10 cellular contexts compared by ENCODE assay signal in the genomic region with DNA sequence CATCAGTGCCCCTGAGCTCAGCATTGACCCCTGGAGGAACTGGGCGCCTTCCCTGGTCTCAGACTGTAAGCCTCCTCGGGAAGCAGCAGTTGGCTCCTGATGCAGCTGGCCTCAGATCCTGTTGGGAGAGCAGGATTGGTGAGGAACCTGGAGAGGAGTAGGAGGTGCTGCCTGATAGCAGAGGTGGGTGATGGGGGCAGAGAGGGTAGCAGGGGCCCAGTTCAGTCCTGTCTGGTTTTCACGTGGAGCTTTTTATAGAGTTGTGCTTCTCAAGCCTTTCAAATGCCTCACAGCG. TPM values are rescaled to one million over a fixed set of nuclear protein-coding genes. Genes with fewer than 3 reads are reported as not detected.
DNase-seq lines count a peak whose midpoint lies in the region; ATAC-seq and TF ChIP-seq lines count a peak whose summit lies in the region.
"Had no signal": no experiment of that assay in that cellular context is flagged by ENCODE, and none has a peak within 500 bp of the region (broad histone marks: within the 10 kb centered on the region; RNA-seq: fewer than 3 reads in every experiment).

No MANE protein-coding gene starts in this region.

- H3K27ac ChIP-seq in cardiac muscle cell (peak overlapping the region; percentile 92), testis (no peak overlapping the region)
- H3K27ac ChIP-seq: coronary artery had no signal

- no peaks in the 10 kb centered on the region for H3K27me3 ChIP-seq in cardiac muscle cell
- H3K27me3 ChIP-seq in testis: no peaks in the 10 kb centered on the region

- no peak for TF ChIP-seq CTCF in cardiac muscle cell (IDR thresholded peaks at IDR 0.05; ENCODE audit: low read depth, low read length)
- no peak for TF ChIP-seq CTCF in activated B cell treated with CpG ODN at 0.5 μM for 24 hours (IDR thresholded peaks at IDR 0.05)
- no peak for TF ChIP-seq CTCF in testis (IDR thresholded peaks at IDR 0.05)

- H3K27ac Mint-ChIP-seq in activated B cell treated with CpG ODN at 0.5 μM for 24 hours (peak overlapping the region; percentile 90), memory B cell (peak overlapping the region; percentile 94)

- H3K4me1 ChIP-seq in cardiac muscle cell (ENCODE audit: low read depth) (peaks cover 62% of the 10 kb centered on the region), testis (peaks cover 19% of the 10 kb centered on the region)

- no peaks in the 10 kb centered on the region for H3K9me3 ChIP-seq in cardiac muscle cell (ENCODE audit: low read depth)
- H3K9me3 ChIP-seq in testis: no peaks in the 10 kb centered on the region

- H3K4me3 ChIP-seq in cardiac muscle cell (no peak overlapping the region), testis (no peak overlapping the region)
- H3K4me3 ChIP-seq: coronary artery had no signal

- DNase-seq in cardiac muscle cell (ENCODE audit: low read depth in 1 of 2, low spot score in 1 of 2) (peak in 1 of 2 donors; percentile 63), cardiac septum (ENCODE audit: low spot score) (no peak), activated B cell treated with CpG ODN at 0.5 μM for 24 hours (no peak), memory B cell (ENCODE audit: low spot score in 2 of 2) (no peak), testis (no peak), dermis blood vessel endothelial cell (no peak), nucleus accumbens (lab: John Stamatoyannopoulos, UW) (no peak)

- H3K4me3 Mint-ChIP-seq in activated B cell treated with CpG ODN at 0.5 μM for 24 hours (peak overlapping the region; percentile 70), memory B cell (peak overlapping the region; percentile 74)

- H3K36me3 Mint-ChIP-seq in activated B cell treated with CpG ODN at 0.5 μM for 24 hours (ENCODE audit: low read depth) (no peaks in the 10 kb centered on the region), memory B cell (peaks cover 3% of the 10 kb centered on the region)

- WGBS in testis, 2 donors: 78 to 83% methylated on average over 4 of the region's 4 CpGs

- intact Hi-C loops in cardiac septum (cut with DNase I) (no loop called here), activated B cell treated with CpG ODN at 0.5 μM for 24 hours (cut with micrococcal nuclease) (loop anchor here (5.0 kb wide), 1 partner anchor 76 kb away; no protein-coding TSS in a partner anchor), testis (cut with DNase I; ENCODE audit: low total_unique reads) (no loop called here)

- ATAC-seq in activated B cell treated with CpG ODN at 0.5 μM for 24 hours (ENCODE audit: low read depth): no peak
- ATAC-seq in memory B cell (ENCODE audit: low read depth): no peak
- ATAC-seq in HG03354 (IDR thresholded peaks at IDR 0.05; ENCODE audit: poor library complexity, severe bottlenecking, unreplicated experiment): no peak

- no peak for TF ChIP-seq POLR2A in testis (IDR thresholded peaks at IDR 0.05)

- H3K9me3 Mint-ChIP-seq in activated B cell treated with CpG ODN at 0.5 μM for 24 hours (no peaks in the 10 kb centered on the region), memory B cell (no peaks in the 10 kb centered on the region)

- H3K36me3 ChIP-seq in cardiac muscle cell: no peaks in the 10 kb centered on the region
- H3K36me3 ChIP-seq in testis (ENCODE audit: low read depth, missing control alignments): no peaks in the 10 kb centered on the region

- CTCF ChIA-PET in activated B cell treated with CpG ODN at 0.5 μM for 24 hours (lab: Charles Lee): interaction anchor here (0.8 to 2.4 kb wide), 9 partner anchors 9 to 343 kb away, joined by 3 to 17 read pairs (median 5); no protein-coding TSS in a partner anchor

- H3K27me3 Mint-ChIP-seq in activated B cell treated with CpG ODN at 0.5 μM for 24 hours (peaks cover under 1% of the 10 kb centered on the region), memory B cell (no peaks in the 10 kb centered on the region)

- POLR2A ChIA-PET in activated B cell treated with CpG ODN at 0.5 μM for 24 hours (lab: Charles Lee): interaction anchor here (0.9 to 3.5 kb wide), 13 partner anchors 9 to 565 kb away, joined by 3 to 36 read pairs (median 5); no protein-coding TSS in a partner anchor

- H3K4me1 Mint-ChIP-seq in activated B cell treated with CpG ODN at 0.5 μM for 24 hours (peaks cover 78% of the 10 kb centered on the region), memory B cell (peaks cover 38% of the 10 kb centered on the region)

RNA-seq across cellular contexts. Expression of gene ZNF750, which starts 23.8 kb away (rescaled TPM):
- total RNA-seq in cardiac muscle cell (0.07 TPM in 1 of 2 replicates, not detected in the other), cardiac septum (not detected), activated B cell treated with CpG ODN at 0.5 μM for 24 hours (not detected in 2 replicates), testis (under 1 TPM; 0.50 to 0.63 TPM), dermis blood vessel endothelial cell (0.05 TPM in 1 of 2 replicates, not detected in the other)
- polyA plus RNA-seq in cardiac muscle cell (0.14 and 0.49 TPM in 2 replicates), testis (ENCODE audit: insufficient read depth, low read depth, low replicate concordance) (0.21 TPM)
- total RNA-seq: HT1080 had no signal
